Comparison of ENCODE assay signal across 21 cellular contexts in the genomic region with DNA sequence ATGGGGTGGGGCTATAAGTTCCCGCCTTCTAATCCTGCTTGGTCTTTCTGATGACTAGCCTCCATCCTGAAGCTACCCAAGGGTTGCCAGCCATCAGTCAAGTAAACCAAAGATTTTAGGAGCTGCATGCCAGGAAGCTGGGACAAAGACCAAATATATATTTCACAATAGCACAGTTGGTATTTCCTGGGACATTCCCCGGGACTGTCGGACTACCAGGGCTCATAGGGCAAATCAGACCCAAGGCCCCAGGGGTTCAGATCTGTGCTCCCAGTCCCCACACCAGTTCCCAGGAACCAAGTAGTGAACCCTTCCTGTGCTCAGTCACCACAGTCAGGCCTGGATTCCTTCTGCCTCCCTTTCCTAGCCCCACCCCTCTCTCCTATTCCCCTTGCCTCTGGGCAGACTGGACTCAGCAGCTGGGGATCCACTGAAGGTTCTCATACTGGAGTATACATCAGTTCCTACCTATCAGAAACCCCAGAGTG. TPM values are rescaled to one million over a fixed set of nuclear protein-coding genes. Genes with fewer than 3 reads are reported as not detected.
DNase-seq lines count a peak whose midpoint lies in the region; FAIRE-seq and TF ChIP-seq lines count a peak whose summit lies in the region.
"Had no signal": no experiment of that assay in that cellular context is flagged by ENCODE, and none has a peak within 500 bp of the region (broad histone marks: within the 10 kb centered on the region; RNA-seq: fewer than 3 reads in every experiment).

No MANE protein-coding gene starts in this region.

- TF ChIP-seq CTCF in AG10803 (conservative IDR thresholded peaks at IDR 0.05; ENCODE audit: low read length) (no peak), nephron progenitor cell (IDR thresholded peaks at IDR 0.05) (no peak), MM.1S (IDR thresholded peaks at IDR 0.05; ENCODE audit: low read length) (no peak)

- H3K36me3 Mint-ChIP-seq in nephron progenitor cell (ENCODE audit: low read depth), result no peaks in the 10 kb centered on the region
- H3K36me3 Mint-ChIP-seq: CD4-positive, CD25-positive, alpha-beta regulatory T cell; naive B cell; stimulated activated naive B cell treated with anti-CD40 and anti-IgM and Interleukin-4, amounts not matched to agents 10 μg/mL and 1 μg/mL and 100 μg/mL, for 72 hours had no signal

- H3K79me2 ChIP-seq in MM.1S (ENCODE audit: low read length), result no peaks in the 10 kb centered on the region

- H3F3A ChIP-seq in MM.1S (ENCODE audit: insufficient read depth, low read length), result no peaks in the 10 kb centered on the region

- peak overlapping the region; percentile 75 for H3K27ac Mint-ChIP-seq in nephron progenitor cell
- H3K27ac Mint-ChIP-seq: activated CD4-positive, alpha-beta T cell treated with anti-CD3 and anti-CD28 coated beads for 36 hours; naive B cell; stimulated activated naive B cell treated with anti-CD40 and anti-IgM and Interleukin-4, amounts not matched to agents 10 μg/mL and 1 μg/mL and 100 μg/mL, for 72 hours had no signal

- H3K9me2 ChIP-seq in MM.1S (replicated peaks; ENCODE audit: insufficient read depth, low read length), result no peaks in the 10 kb centered on the region

- H3K36me3 ChIP-seq in MM.1S (replicated peaks; ENCODE audit: insufficient read depth, low read length), result no peaks in the 10 kb centered on the region
- H3K36me3 ChIP-seq: HAP-1, ovary, thoracic aorta had no signal

- no peaks in the 10 kb centered on the region for H3K9me3 ChIP-seq in MM.1S (replicated peaks; ENCODE audit: insufficient read depth, low read length)
- H3K9me3 ChIP-seq: HAP-1, ovary, thoracic aorta had no signal

- H3K27me3 Mint-ChIP-seq in nephron progenitor cell (ENCODE audit: low read depth, poor library complexity), result peaks cover 26% of the 10 kb centered on the region

- peaks cover 5% of the 10 kb centered on the region for H3K27me3 ChIP-seq in MM.1S (replicated peaks; ENCODE audit: insufficient read depth, low read length)
- H3K27me3 ChIP-seq: ovary had no signal

- no peak for FAIRE-seq in frontal cortex (lab: Jason Lieb, UNC)
- FAIRE-seq: bronchial epithelial cell had no signal

- H3K9me3 Mint-ChIP-seq in nephron progenitor cell, result no peaks in the 10 kb centered on the region
- H3K9me3 Mint-ChIP-seq: naive B cell had no signal

- H4K20me1 ChIP-seq in MM.1S (ENCODE audit: insufficient read depth, low read length), result no peaks in the 10 kb centered on the region

- H3K9ac ChIP-seq in MM.1S (ENCODE audit: low read length), result no peak overlapping the region

- H3K4me3 Mint-ChIP-seq in nephron progenitor cell, result no peak overlapping the region
- H3K4me3 Mint-ChIP-seq: activated CD4-positive, alpha-beta T cell treated with anti-CD3 and anti-CD28 coated beads for 36 hours; CD4-positive, CD25-positive, alpha-beta regulatory T cell; stimulated activated naive B cell treated with anti-CD40 and anti-IgM and Interleukin-4, amounts not matched to agents 10 μg/mL and 1 μg/mL and 100 μg/mL, for 72 hours had no signal

- H3K4me1 Mint-ChIP-seq in nephron progenitor cell, result peaks cover 54% of the 10 kb centered on the region

- H3K4me2 ChIP-seq in MM.1S (ENCODE audit: low read depth, low read length), result no peak overlapping the region

- no peak overlapping the region for H3K4me3 ChIP-seq in AG10803 (ENCODE audit: low read length)
- H3K4me3 ChIP-seq in MM.1S (ENCODE audit: low read length), result no peak overlapping the region
- H3K4me3 ChIP-seq: HAP-1, ovary, thoracic aorta had no signal

- peaks cover 3% of the 10 kb centered on the region; the same call in 1 of the 2 replicates for H3K4me1 ChIP-seq in MM.1S (ENCODE audit: low read length)
- H3K4me1 ChIP-seq: HAP-1 had no signal

- DNase-seq in AG10803 (ENCODE audit: low read depth) (peak; percentile 64), H4 (ENCODE audit: low spot score) (peak; percentile 62), ecto neural progenitor cell (ENCODE audit: low spot score) (peak; percentile 37), nephron progenitor cell (no peak), frontal cortex (ENCODE audit: low spot score in 2 of 2) (no peak), erythroblast (lab: John Stamatoyannopoulos, UW) (no peak), GM19238 (ENCODE audit: insufficient read length, low spot score) (no peak), MM.1S (no peak)
- DNase-seq: activated CD4-positive, alpha-beta T cell treated with anti-CD3 and anti-CD28 coated beads for 36 hours; activated gamma-delta T cell; CD4-positive, CD25-positive, alpha-beta regulatory T cell; mesendoderm; naive B cell; NCI-H1694 treated with DMSO at 0.1 percent for 48 hours; NCI-H69; ovary; stimulated activated naive B cell treated with anti-CD40 and anti-IgM and Interleukin-4, amounts not matched to agents 10 μg/mL and 1 μg/mL and 100 μg/mL, for 72 hours had no signal

- no peak for TF ChIP-seq POLR2A in erythroblast (IDR thresholded peaks at IDR 0.05; ENCODE audit: low read length)

- no peak overlapping the region for H2AFZ ChIP-seq in MM.1S (ENCODE audit: low read length)

- H3K27ac ChIP-seq in MM.1S (ENCODE audit: low read length), result no peak overlapping the region
- H3K27ac ChIP-seq: epithelial cell of prostate, ovary, thoracic aorta had no signal

RNA-seq across cellular contexts. Expression of gene CXCL12, which starts 5.7 kb away (rescaled TPM):
- total RNA-seq in H4 (2014; rRNA removed; shearing (Covaris generic)), result 0.06 and 0.77 TPM in 2 replicates
- total RNA-seq in frontal cortex, result 13.9 TPM
- total RNA-seq: activated CD4-positive, alpha-beta T cell treated with anti-CD3 and anti-CD28 coated beads for 36 hours; CD4-positive, CD25-positive, alpha-beta regulatory T cell had no signal

Comparison
In these comparisons a context has a peak if more than half of its experiments do, and no peak if none do; other contexts are left out.
1. DNase-seq: peak in AG10803 (single experiment), H4 (single experiment) and ecto neural progenitor cell (single experiment); none in nephron progenitor cell (single experiment), frontal cortex (0 of 2), erythroblast (0 of 2), GM19238 (single experiment) and MM.1S (single experiment).